Comparison of ENCODE assay signal across 19 cellular contexts in the genomic region with DNA sequence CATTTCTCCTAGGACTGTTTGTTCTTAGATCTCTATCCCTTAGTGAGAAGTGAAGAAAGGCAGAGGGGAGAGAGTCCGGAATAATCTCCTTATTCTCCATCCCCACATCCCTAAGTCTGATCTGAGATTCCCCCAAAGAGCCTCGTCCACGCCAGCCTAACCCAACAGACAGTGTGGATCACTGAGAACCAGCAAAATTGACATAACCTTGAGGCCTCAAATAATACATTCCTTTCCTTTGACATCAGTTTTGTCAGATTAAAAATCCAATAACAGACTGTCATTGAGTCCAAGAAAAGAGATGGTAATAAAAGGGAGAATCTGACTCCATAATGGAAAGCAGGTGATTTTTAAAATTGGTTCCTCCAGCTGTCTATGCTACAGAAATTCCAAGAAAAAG.
"Had no signal": no experiment of that assay in that cellular context is flagged by ENCODE, and none has a peak within 500 bp of the region (broad histone marks: within the 10 kb centered on the region; RNA-seq: fewer than 3 reads in every experiment).

No MANE protein-coding gene starts in this region.

- H3K9me3 ChIP-seq: MG63, SJSA1 had no signal

- DNase-seq: activated CD4-positive, alpha-beta T cell treated with anti-CD3 and anti-CD28 coated beads for 4 hours; activated CD8-positive, alpha-beta memory T cell treated with anti-CD3 and anti-CD28 coated beads, Interleukin-2, amount 50 U/mL, for 4 hours; activated CD8-positive, alpha-beta T cell treated with anti-CD3 and anti-CD28 coated beads for 36 hours; activated T-cell treated with anti-CD3 and anti-CD28 coated beads, Interleukin-2, amount 50 U/mL, for 72 hours; amniotic stem cell; MG63; MV-4-11; NCI-H1092 treated with DMSO at 0.1 percent for 48 hours; NCI-H1417 treated with DMSO at 0.1 percent for 48 hours; NCI-H1694; NCI-H2081; NCI-H510A treated with DMSO at 0.1 percent for 48 hours; NCI-H69; NK-92 treated with Interleukin-12 subunit alpha and Interleukin-12 subunit beta, amount 100 ng/mL, for 24 hours; OCI-M1; SHP77 had no signal

- ATAC-seq: activated CD4-positive, CD25-positive, alpha-beta regulatory T cell treated with anti-CD3 and anti-CD28 coated beads, Interleukin-2, amount 50 U/mL, for 24 hours; activated CD8-positive, alpha-beta T cell treated with anti-CD3 and anti-CD28 coated beads for 36 hours; activated T-cell treated with anti-CD3 and anti-CD28 coated beads, Interleukin-2, amount 50 U/mL, for 72 hours; SK-N-SH treated with all-trans-retinoic acid at 6 μM for 48 hours had no signal

- H3K4me3 ChIP-seq: MG63, SJSA1 had no signal

- H3K27me3 ChIP-seq: MG63, SJSA1 had no signal

- H3K27ac ChIP-seq: SJSA1 had no signal

- H3K36me3 ChIP-seq: MG63, SJSA1 had no signal
